Comparison of ENCODE assay signal across 8 cellular contexts in the genomic region with DNA sequence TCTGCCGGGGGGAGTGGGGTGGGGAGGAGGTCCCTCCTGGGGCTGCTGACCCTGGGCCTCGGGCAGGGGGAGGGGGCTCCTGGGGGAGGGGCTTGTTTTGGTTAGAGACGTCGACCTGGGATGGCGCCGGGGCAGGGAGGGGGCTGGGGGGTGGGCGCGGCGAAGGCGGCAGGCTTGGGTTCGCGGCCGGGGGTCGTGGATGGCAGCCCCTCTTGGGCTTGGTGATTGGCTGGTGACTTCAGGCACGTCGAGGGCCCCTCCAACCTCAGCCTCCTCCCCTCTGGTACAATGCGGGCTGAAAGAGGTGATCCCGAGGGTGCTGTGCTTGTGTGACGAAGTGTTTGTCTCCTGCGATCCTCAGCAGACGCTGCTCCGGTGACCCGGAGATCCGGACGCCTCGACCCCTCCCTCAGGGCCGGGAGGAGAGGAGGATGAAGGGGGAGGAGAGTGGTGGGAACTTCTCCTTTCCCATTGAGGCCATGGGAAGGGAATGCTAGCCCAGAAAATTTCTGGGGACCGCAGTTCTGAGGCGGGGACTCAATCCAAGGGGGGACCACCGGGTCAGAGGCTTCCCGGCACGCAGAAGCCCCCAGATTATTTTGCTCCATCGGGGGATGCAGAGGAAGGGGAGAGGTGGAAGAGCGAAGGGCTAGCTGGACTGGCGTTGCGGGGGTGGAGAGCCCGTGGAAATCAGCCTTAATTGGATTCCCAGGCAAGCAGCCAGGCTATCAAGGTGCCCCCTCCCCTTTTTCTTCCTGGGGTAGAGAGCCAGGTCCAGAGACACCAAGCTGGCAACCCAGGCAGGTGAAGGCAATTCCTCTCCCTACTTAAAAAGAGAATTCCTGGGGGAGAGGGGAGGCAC. TPM values are rescaled to one million over a fixed set of nuclear protein-coding genes. Genes with fewer than 3 reads are reported as not detected.
DNase-seq lines count a peak whose midpoint lies in the region; ATAC-seq and TF ChIP-seq lines count a peak whose summit lies in the region.

No MANE protein-coding gene starts in this region.

- H3K9me3 Mint-ChIP-seq in nephron: no peaks in the 10 kb centered on the region

- ATAC-seq in GM18502 (IDR thresholded peaks at IDR 0.05; ENCODE audit: poor library complexity, unreplicated experiment): no peak
- no peak for ATAC-seq in GM21786 (IDR thresholded peaks at IDR 0.05; ENCODE audit: unreplicated experiment)

- H3K27me3 Mint-ChIP-seq in nephron (ENCODE audit: low read depth): peaks cover 4% of the 10 kb centered on the region

- H3K27ac ChIP-seq in HUES6 (ENCODE audit: low read depth, low read length): no peak overlapping the region

- H3K4me1 ChIP-seq in BE2C: peaks cover 8% of the 10 kb centered on the region
- H3K4me1 ChIP-seq in HUES6 (ENCODE audit: control insufficient read depth, insufficient read depth, low read length): peaks cover 32% of the 10 kb centered on the region

- H3K4me3 Mint-ChIP-seq in nephron: peak overlapping the region; percentile 86 to 91 (median 91)

- peak overlapping the region in 2 of 3 experiments; percentile 62 to 89 for H3K27ac Mint-ChIP-seq in nephron

- no peaks in the 10 kb centered on the region for H3K36me3 Mint-ChIP-seq in nephron (ENCODE audit: low read depth)

- TF ChIP-seq CTCF in BE2C (IDR thresholded peaks at IDR 0.05; ENCODE audit: low read depth, low read length) (no peak), nephron (IDR thresholded peaks at IDR 0.05; ENCODE audit: unreplicated experiment in 3 of 3) (no peak)

- peak overlapping the region; percentile 60 for H3K4me3 ChIP-seq in BE2C (ENCODE audit: low read depth, low read length)
- H3K4me3 ChIP-seq in HUES6 (ENCODE audit: low read depth, low read length): peak overlapping the region; percentile 62

- DNase-seq in BE2C (no peak), dermis blood vessel endothelial cell (peak; percentile 88), Ammon's horn (ENCODE audit: low spot score) (no peak)
- no peak for DNase-seq in stimulated activated naive CD4-positive, alpha-beta T cell (lab: John Stamatoyannopoulos, UW)

- H3K36me3 ChIP-seq in BE2C: no peaks in the 10 kb centered on the region
- no peaks in the 10 kb centered on the region for H3K36me3 ChIP-seq in HUES6 (ENCODE audit: control insufficient read depth, insufficient read depth, low read length)

- peaks cover 44% of the 10 kb centered on the region for H3K4me1 Mint-ChIP-seq in nephron

- no peaks in the 10 kb centered on the region for H3K9me3 ChIP-seq in BE2C
- H3K9me3 ChIP-seq in HUES6 (ENCODE audit: control insufficient read depth, insufficient read depth, low read depth, low read length): no peaks in the 10 kb centered on the region

- peak overlapping the region; percentile 51 for H3K9ac ChIP-seq in HUES6 (ENCODE audit: low read length)

- no peaks in the 10 kb centered on the region for H3K27me3 ChIP-seq in BE2C
- H3K27me3 ChIP-seq in HUES6 (ENCODE audit: control insufficient read depth, insufficient read depth, low read length): peaks cover 97% of the 10 kb centered on the region

RNA-seq across cellular contexts. Expression of a gene that starts 44.0 kb away (rescaled TPM):
- polyA plus RNA-seq in BE2C (2012; ENCODE audit: insufficient read depth, insufficient read length, low read depth): 26.3 TPM
- total RNA-seq in dermis blood vessel endothelial cell: 10.4 and 17.9 TPM in 2 replicates
